Comparison of ENCODE assay signal across 19 cellular contexts in genomic region chr2:226969412-226969811, GRCh38.
A peak's percentile ranks its signal among the peaks of the same experiment; 100 is the strongest.
DNase-seq lines count a peak whose midpoint lies in the region; ATAC-seq, FAIRE-seq and TF ChIP-seq lines count a peak whose summit lies in the region.
"Had no signal": no experiment of that assay in that cellular context is flagged by ENCODE, and none has a peak within 500 bp of the region (broad histone marks: within the 10 kb centered on the region; RNA-seq: fewer than 3 reads in every experiment).

No MANE protein-coding gene starts in this region.

- H3K4me3 ChIP-seq in GM23248 (peak overlapping the region; percentile 52), hepatocyte (no peak overlapping the region), psoas muscle (no peak overlapping the region), pancreas (no peak overlapping the region)

- TF ChIP-seq CTCF in chondrocyte (IDR thresholded peaks at IDR 0.05) (no peak), hepatocyte (IDR thresholded peaks at IDR 0.05; ENCODE audit: poor library complexity) (no peak), psoas muscle (IDR thresholded peaks at IDR 0.05) (no peak), pancreas (IDR thresholded peaks at IDR 0.05) (no peak)

- no peaks in the 10 kb centered on the region for H3K79me2 ChIP-seq in GM23248 (ENCODE audit: insufficient read depth)
- no peaks in the 10 kb centered on the region for H3K79me2 ChIP-seq in hepatocyte

- peak; percentile 85 for ATAC-seq in SK-N-SH treated with all-trans-retinoic acid at 6 μM for 48 hours
- ATAC-seq in stimulated activated naive B cell treated with anti-CD40 and anti-IgM and Interleukin-4, amounts not matched to agents 10 μg/mL and 1 μg/mL and 100 μg/mL, for 72 hours (replicated peaks): no peak
- no peak for ATAC-seq in psoas muscle
- ATAC-seq in pancreas: no peak

- in situ Hi-C loops in GM23248 (cut with MboI): no loop called here

- H2AFZ ChIP-seq in GM23248 (peak overlapping the region; percentile 32), hepatocyte (no peak overlapping the region)

- H3K27ac Mint-ChIP-seq in stimulated activated naive B cell treated with anti-CD40 and anti-IgM and Interleukin-4, amounts not matched to agents 10 μg/mL and 1 μg/mL and 100 μg/mL, for 72 hours: peak overlapping the region; percentile 95
- H3K27ac Mint-ChIP-seq in chondrocyte (ENCODE audit: unreplicated experiment): no peak overlapping the region

- 0% methylated on average over 3 of the region's 3 CpGs for WGBS in GM23248 (ENCODE audit: low coverage in 1 of 2, low lambda C conversion rate in 2 of 2, missing lambda C conversion rate in 2 of 2), 2 experiments
- WGBS in hepatocyte (ENCODE audit: low lambda C conversion rate, missing lambda C conversion rate): 62% methylated on average over 3 of the region's 3 CpGs
- 37 to 50% (median 40%) methylated on average over 3 of the region's 3 CpGs for WGBS in psoas muscle, 3 donors
- WGBS in pancreas, 2 donors: 65 to 79% methylated on average over 3 of the region's 3 CpGs

- intact Hi-C loops in psoas muscle (cut with DNase I): no loop called here
- intact Hi-C loops in pancreas (cut with DNase I): no loop called here

- H3K4me1 ChIP-seq in GM23248 (ENCODE audit: insufficient read depth): peaks cover 24% of the 10 kb centered on the region
- no peaks in the 10 kb centered on the region for H3K4me1 ChIP-seq in hepatocyte (ENCODE audit: insufficient read depth)
- no peaks in the 10 kb centered on the region for H3K4me1 ChIP-seq in psoas muscle
- H3K4me1 ChIP-seq in pancreas: no peaks in the 10 kb centered on the region

- H3K27me3 ChIP-seq in GM23248 (replicated peaks; ENCODE audit: insufficient read depth): no peaks in the 10 kb centered on the region
- no peaks in the 10 kb centered on the region for H3K27me3 ChIP-seq in hepatocyte
- H3K27me3 ChIP-seq in psoas muscle (ENCODE audit: insufficient read depth in 3 of 3, low read length in 2 of 3): no peaks in the 10 kb centered on the region
- no peaks in the 10 kb centered on the region for H3K27me3 ChIP-seq in pancreas

- H3K4me1 Mint-ChIP-seq in stimulated activated naive B cell treated with anti-CD40 and anti-IgM and Interleukin-4, amounts not matched to agents 10 μg/mL and 1 μg/mL and 100 μg/mL, for 72 hours: peaks cover 20 to 32% of the 10 kb centered on the region in 2 donors
- peaks cover 18% of the 10 kb centered on the region for H3K4me1 Mint-ChIP-seq in chondrocyte (ENCODE audit: low read depth)

- H3K9me3 Mint-ChIP-seq in stimulated activated naive B cell treated with anti-CD40 and anti-IgM and Interleukin-4, amounts not matched to agents 10 μg/mL and 1 μg/mL and 100 μg/mL, for 72 hours: no peaks in the 10 kb centered on the region
- H3K9me3 Mint-ChIP-seq in chondrocyte (ENCODE audit: low read depth): no peaks in the 10 kb centered on the region

- no peaks in the 10 kb centered on the region for H3K27me3 Mint-ChIP-seq in stimulated activated naive B cell treated with anti-CD40 and anti-IgM and Interleukin-4, amounts not matched to agents 10 μg/mL and 1 μg/mL and 100 μg/mL, for 72 hours
- no peaks in the 10 kb centered on the region for H3K27me3 Mint-ChIP-seq in chondrocyte (ENCODE audit: low read depth)

- no peaks in the 10 kb centered on the region for H3K9me2 ChIP-seq in GM23248 (ENCODE audit: insufficient read depth)
- H3K9me2 ChIP-seq in hepatocyte (replicated peaks; ENCODE audit: insufficient read depth): no peaks in the 10 kb centered on the region

- H3K36me3 Mint-ChIP-seq in stimulated activated naive B cell treated with anti-CD40 and anti-IgM and Interleukin-4, amounts not matched to agents 10 μg/mL and 1 μg/mL and 100 μg/mL, for 72 hours: peaks cover 9 to 20% of the 10 kb centered on the region in 2 donors
- no peaks in the 10 kb centered on the region for H3K36me3 Mint-ChIP-seq in chondrocyte (ENCODE audit: low read depth)

- H3K27ac ChIP-seq in GM23248 (peak overlapping the region; percentile 40), hepatocyte (no peak overlapping the region), psoas muscle (no peak overlapping the region), pancreas (no peak overlapping the region)

- DNase-seq in GM23248 (peak; percentile 63), fibroblast of the conjunctiva (ENCODE audit: low read depth) (peak; percentile 6), chondrocyte (ENCODE audit: low spot score) (no peak), hepatocyte (ENCODE audit: low spot score) (no peak), psoas muscle (no peak), pancreas (no peak)
- no peak for DNase-seq in stimulated activated naive B cell treated with anti-CD40 and anti-IgM and Interleukin-4, amounts not matched to agents 10 μg/mL and 1 μg/mL and 100 μg/mL, for 72 hours
- DNase-seq: activated CD4-positive, alpha-beta T cell treated with anti-CD3 and anti-CD28 coated beads for 4 hours; activated gamma-delta T cell; amygdala; cerebellar nuclear complex; GF-D8; NCI-H1436; NCI-H2171 treated with DMSO at 0.1 percent for 48 hours; NCI-H69; stimulated activated CD4-positive, alpha-beta T cell treated with anti-CD3 and anti-CD28 coated beads, Interleukin-2, amount 100 ng/mL, for 24 hours had no signal

- H3K4me2 ChIP-seq in GM23248 (ENCODE audit: unreplicated experiment) (peak overlapping the region; percentile 72), hepatocyte (no peak overlapping the region)

- no peaks in the 10 kb centered on the region for H4K20me1 ChIP-seq in GM23248 (ENCODE audit: insufficient read depth)
- H4K20me1 ChIP-seq in hepatocyte (ENCODE audit: insufficient read depth, poor library complexity, severe bottlenecking): no peaks in the 10 kb centered on the region

- H3K4me3 Mint-ChIP-seq in stimulated activated naive B cell treated with anti-CD40 and anti-IgM and Interleukin-4, amounts not matched to agents 10 μg/mL and 1 μg/mL and 100 μg/mL, for 72 hours: peak overlapping the region in 1 of 2 donors; percentile 83
- no peak overlapping the region for H3K4me3 Mint-ChIP-seq in chondrocyte (ENCODE audit: unreplicated experiment)

- H3K36me3 ChIP-seq in GM23248 (ENCODE audit: low read depth): no peaks in the 10 kb centered on the region
- no peaks in the 10 kb centered on the region for H3K36me3 ChIP-seq in hepatocyte (replicated peaks; ENCODE audit: insufficient read depth, low read depth)
- no peaks in the 10 kb centered on the region for H3K36me3 ChIP-seq in psoas muscle (ENCODE audit: insufficient read depth in 1 of 2, low read depth in 1 of 2)
- H3K36me3 ChIP-seq in pancreas: no peaks in the 10 kb centered on the region

- H3K9ac ChIP-seq in GM23248: peak overlapping the region; percentile 25; the same call in 1 of the 2 replicates

- H3F3A ChIP-seq in GM23248 (ENCODE audit: insufficient read depth): peaks cover 19% of the 10 kb centered on the region

- H3K9me3 ChIP-seq in GM23248 (ENCODE audit: low read depth) (no peaks in the 10 kb centered on the region), hepatocyte (ENCODE audit: low read depth) (no peaks in the 10 kb centered on the region), psoas muscle (peaks cover 7% of the 10 kb centered on the region), pancreas (no peaks in the 10 kb centered on the region)

- no peak for FAIRE-seq in pancreas (lab: Jason Lieb, UNC)
- FAIRE-seq: GM12878, HTR-8/SVneo had no signal

TF ChIP-seq in SK-N-SH treated with all-trans-retinoic acid at 6 μM for 48 hours, 23 proteins besides CTCF, POLR2A, EP300 and RAD21 (continues in another document):
- TF ChIP-seq RARB (CRISPR knock-in tag; IDR thresholded peaks at IDR 0.05) (no peak), ZFP3 (CRISPR knock-in tag; IDR thresholded peaks at IDR 0.05) (no peak), CSDC2 (CRISPR knock-in tag; IDR thresholded peaks at IDR 0.05) (no peak), ZC3H10 (CRISPR knock-in tag; IDR thresholded peaks at IDR 0.05) (no peak), TOX (CRISPR knock-in tag; IDR thresholded peaks at IDR 0.05; ENCODE audit: borderline replicate concordance) (no peak), PATZ1 (CRISPR knock-in tag; IDR thresholded peaks at IDR 0.05; ENCODE audit: borderline replicate concordance) (no peak), TSHZ2 (CRISPR knock-in tag; IDR thresholded peaks at IDR 0.05) (no peak), ESRRG (CRISPR knock-in tag; IDR thresholded peaks at IDR 0.05) (no peak)

Comparison
In these comparisons a context has a peak if more than half of its experiments do, and no peak if none do; other contexts are left out.
1. DNase-seq: peak in GM23248 (single experiment) and fibroblast of the conjunctiva (single experiment); none in stimulated activated naive B cell treated with anti-CD40 and anti-IgM and Interleukin-4, amounts not matched to agents 10 μg/mL and 1 μg/mL and 100 μg/mL, for 72 hours (single experiment), chondrocyte (single experiment), hepatocyte (single experiment), psoas muscle (0 of 2) and pancreas (0 of 6).